24 cellular contexts compared by ENCODE assay signal in the genomic region with DNA sequence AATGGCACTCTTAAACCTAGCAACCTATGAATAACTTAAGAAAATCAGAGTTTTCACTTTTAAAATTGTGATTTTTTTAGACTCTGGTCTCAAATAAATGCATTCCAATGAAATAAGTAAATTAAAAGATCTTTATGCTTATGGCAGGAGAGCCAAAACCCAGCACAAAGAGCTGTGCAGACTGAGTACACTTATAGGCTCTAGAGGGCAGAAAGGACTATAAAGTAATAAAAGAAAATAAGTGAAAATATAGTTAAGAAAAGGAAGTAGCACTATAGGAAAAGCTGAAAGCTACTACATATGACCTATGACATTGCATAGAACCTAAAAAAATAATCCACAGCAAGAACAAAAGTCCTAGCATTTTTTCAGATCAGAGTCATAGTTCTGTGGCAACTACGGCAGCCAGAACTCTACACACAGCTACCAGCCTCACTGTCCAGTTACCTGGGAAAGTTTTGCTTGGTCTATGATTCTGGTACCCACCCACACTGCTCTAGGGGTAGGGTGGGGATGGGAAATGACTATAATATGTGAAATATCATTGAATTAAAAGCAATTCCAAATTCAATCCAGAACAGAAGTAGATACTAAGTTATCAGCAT. TPM values are rescaled to one million over a fixed set of nuclear protein-coding genes. Genes with fewer than 3 reads are reported as not detected.
DNase-seq lines count a peak whose midpoint lies in the region; ATAC-seq, FAIRE-seq and TF ChIP-seq lines count a peak whose summit lies in the region.
"Had no signal": no experiment of that assay in that cellular context is flagged by ENCODE, and none has a peak within 500 bp of the region (broad histone marks: within the 10 kb centered on the region; RNA-seq: fewer than 3 reads in every experiment).

No MANE protein-coding gene starts in this region.

- intact Hi-C loops in K562 (cut with micrococcal nuclease), result no loop called here

- TF ChIP-seq RAD21 in K562 (CRISPR knock-in tag; conservative IDR thresholded peaks at IDR 0.05 in 1 of 2, IDR thresholded peaks at IDR 0.05 in 1 of 2), result no peak

- H3K9ac ChIP-seq in K562 (ENCODE audit: insufficient read depth in 1 of 2, low read depth in 2 of 2, low read length in 2 of 2), result no peak overlapping the region

- TF ChIP-seq EP300 in K562 (IDR thresholded peaks at IDR 0.05; ENCODE audit: low read length), result no peak

- no peaks in the 10 kb centered on the region for H3K9me1 ChIP-seq in K562 (ENCODE audit: control insufficient read depth, insufficient read depth, low read length)

- TF ChIP-seq POLR2A in K562 (conservative IDR thresholded peaks at IDR 0.05), result no peak

- H3K9me3 Mint-ChIP-seq in activated T-cell treated with anti-CD3 and anti-CD28 coated beads, Interleukin-2, amount 50 U/mL, for 72 hours, result no peaks in the 10 kb centered on the region
- H3K9me3 Mint-ChIP-seq: H9 had no signal

- CTCF ChIA-PET in K562 (lab: Yijun Ruan, JAX; ENCODE audit: low intra/inter-chr PET ratio), result interaction anchor here (0.6 kb wide), 1 partner anchor 64 kb away, joined by 3 read pairs; no protein-coding TSS in a partner anchor

- no peaks in the 10 kb centered on the region for H3K9me3 ChIP-seq in K562 (replicated peaks; ENCODE audit: control insufficient read depth, insufficient read depth, low read depth, low read length)
- H3K9me3 ChIP-seq: upper lobe of left lung had no signal

- 97% methylated on average over 1 of the region's 1 CpG for WGBS in K562 (ENCODE audit: insufficient coverage, low coverage, missing lambda C conversion rate)

- peaks cover 8% of the 10 kb centered on the region; the same call in 1 of the 3 replicates for H3K79me2 ChIP-seq in K562 (ENCODE audit: control insufficient read depth, insufficient read depth, low read length)

- no peak overlapping the region for H3K4me3 ChIP-seq in K562
- H3K4me3 ChIP-seq: smooth muscle cell, upper lobe of left lung had no signal

- H3K36me3 Mint-ChIP-seq in activated T-cell treated with anti-CD3 and anti-CD28 coated beads, Interleukin-2, amount 50 U/mL, for 72 hours (ENCODE audit: insufficient read depth in 2 of 2), result peaks cover 2% of the 10 kb centered on the region in 2 donors

- peaks cover 55% of the 10 kb centered on the region; the same call in 2 of the 3 replicates for H3K36me3 ChIP-seq in K562 (ENCODE audit: control insufficient read depth, insufficient read depth, low read length)

- no peaks in the 10 kb centered on the region for H3K27me3 Mint-ChIP-seq in activated T-cell treated with anti-CD3 and anti-CD28 coated beads, Interleukin-2, amount 50 U/mL, for 72 hours (ENCODE audit: low read depth)

- peak; percentile 51 for ATAC-seq in K562
- ATAC-seq in foreskin keratinocyte, result peak; percentile 52
- no peak for ATAC-seq in activated T-cell treated with anti-CD3 and anti-CD28 coated beads, Interleukin-2, amount 50 U/mL, for 72 hours (replicated peaks in 1 of 2)
- ATAC-seq in GM18519 (IDR thresholded peaks at IDR 0.05; ENCODE audit: low FRiP score, unreplicated experiment), result no peak
- ATAC-seq: stimulated activated naive CD8-positive, alpha-beta T cell treated with anti-CD3 and anti-CD28 coated beads, Interleukin-15, Interleukin-2, amounts not matched to agents 100 U/mL and 50 U/mL, for 24 hours had no signal

- FAIRE-seq in HTR-8/SVneo (lab: Jason Lieb, UNC), result no peak
- no peak for FAIRE-seq in K562 (lab: Jason Lieb, UNC)

- no TSS peak for BruUV-seq in K562 (replicated peaks; lab: Mats Ljungman, UMichigan)

- H3K4me1 Mint-ChIP-seq in activated T-cell treated with anti-CD3 and anti-CD28 coated beads, Interleukin-2, amount 50 U/mL, for 72 hours (ENCODE audit: low read depth), result no peaks in the 10 kb centered on the region
- H3K4me1 Mint-ChIP-seq: H9 had no signal

- H3K27me3 ChIP-seq in K562 (ENCODE audit: control insufficient read depth in 2 of 2, insufficient read depth in 2 of 2, low read length in 2 of 2), result no peaks in the 10 kb centered on the region
- no peaks in the 10 kb centered on the region for H3K27me3 ChIP-seq in foreskin keratinocyte
- H3K27me3 ChIP-seq: upper lobe of left lung had no signal

- DNase-seq in ACHN (peak; percentile 4), HTR-8/SVneo (ENCODE audit: insufficient read length, low spot score) (peak; percentile 11), K562 (ENCODE audit: extremely low read depth in 1 of 4, low spot score in 3 of 4) (no peak), foreskin keratinocyte (peak in 1 of 2 donors; percentile 48), KBM-7 (no peak), NCI-H2029 (lab: John Stamatoyannopoulos, UW) (no peak)
- DNase-seq in activated T-cell treated with anti-CD3 and anti-CD28 coated beads, Interleukin-2, amount 50 U/mL, for 72 hours, result no peak
- DNase-seq: activated CD4-positive, alpha-beta T cell treated with anti-CD3 and anti-CD28 coated beads for 1 hour; activated gamma-delta T cell treated with Interleukin-2 at 50 U/mL for 16 hours; COR-L47; effector memory CD4-positive, alpha-beta T cell; glutamatergic neuron; H9; islet precursor cell; KG1; midbrain; NCI-H1436; NCI-H2227 treated with DMSO at 0.1 percent for 48 hours; SIG-M5; stimulated activated naive CD8-positive, alpha-beta T cell treated with anti-CD3 and anti-CD28 coated beads, Interleukin-15, Interleukin-2, amounts not matched to agents 100 U/mL and 50 U/mL, for 24 hours; T-helper 9 cell; upper lobe of left lung had no signal

- H3K27ac ChIP-seq in K562 (ENCODE audit: extremely low read depth, low read depth, low read length), result no peak overlapping the region
- no peak overlapping the region for H3K27ac ChIP-seq in foreskin keratinocyte
- H3K27ac ChIP-seq: upper lobe of left lung had no signal

- TF ChIP-seq CTCF in K562 (IDR thresholded peaks at IDR 0.05 in 2 of 3, conservative IDR thresholded peaks at IDR 0.05 in 1 of 3; ENCODE audit: insufficient read depth in 2 of 3, low read depth in 1 of 3, low read length in 3 of 3), result no peak
- no peak for TF ChIP-seq CTCF in foreskin keratinocyte (conservative IDR thresholded peaks at IDR 0.05)

- H3K4me1 ChIP-seq in K562 (replicated peaks in 1 of 2; ENCODE audit: control insufficient read depth in 2 of 2, insufficient read depth in 2 of 2, low read length in 2 of 2) (no peaks in the 10 kb centered on the region), foreskin keratinocyte (peaks cover 8% of the 10 kb centered on the region)
- H3K4me1 ChIP-seq: upper lobe of left lung had no signal

- no peak overlapping the region for H2AFZ ChIP-seq in K562 (ENCODE audit: low read depth, low read length)

- in situ Hi-C loops in ACHN (cut with HindIII; ENCODE audit: low pct_ligation_motif_present, low pct_unique_long_range_greater_than_20kb, low sequenced_read_pairs), result no loop called here
- in situ Hi-C loops in K562 (cut with MboI), result no loop called here
- in situ Hi-C loops in KBM-7 (cut with MboI; ENCODE audit: low pct_unique_long_range_greater_than_20kb, low sequenced_read_pairs), result no loop called here

- no peak overlapping the region for H3K4me3 Mint-ChIP-seq in activated T-cell treated with anti-CD3 and anti-CD28 coated beads, Interleukin-2, amount 50 U/mL, for 72 hours
- H3K4me3 Mint-ChIP-seq: H9 had no signal

- H4K20me1 ChIP-seq in K562 (replicated peaks; ENCODE audit: control insufficient read depth, insufficient read depth, low read length), result no peaks in the 10 kb centered on the region

- POLR2A ChIA-PET in K562 (lab: Yijun Ruan, JAX), result no interaction called here

- no peak overlapping the region for H3K27ac Mint-ChIP-seq in activated T-cell treated with anti-CD3 and anti-CD28 coated beads, Interleukin-2, amount 50 U/mL, for 72 hours
- H3K27ac Mint-ChIP-seq: H9 had no signal

- no peak overlapping the region for H3K4me2 ChIP-seq in K562 (ENCODE audit: insufficient read depth, low read length)
- H3K4me2 ChIP-seq: smooth muscle cell had no signal

TF ChIP-seq in K562, 482 proteins besides CTCF, POLR2A, EP300 and RAD21 (continues in another document):
- TF ChIP-seq ZNF830 (CRISPR knock-in tag; IDR thresholded peaks at IDR 0.05) (no peak), HMGN3 (IDR thresholded peaks at IDR 0.05; ENCODE audit: borderline replicate concordance, extremely low read depth, insufficient read length, low read depth, low read length) (no peak), CREBBP (IDR thresholded peaks at IDR 0.05; ENCODE audit: low read depth, low read length) (no peak), RBBP5 (IDR thresholded peaks at IDR 0.05; ENCODE audit: borderline replicate concordance, insufficient read depth, low read length, poor library complexity, severe bottlenecking) (no peak), HDGF (IDR thresholded peaks at IDR 0.05) (no peak)

RNA-seq across cellular contexts. Expression of gene CLASP2, which starts 30.5 kb away (rescaled TPM):
- total RNA-seq in K562 (2011; cell fraction: chromatin; rRNA removed; ENCODE audit: low replicate concordance), result 196 and 554 TPM in 2 replicates
- 76.7 and 94.2 TPM in 2 replicates for total RNA-seq in K562 (2011; cell fraction: nucleolus; rRNA removed)
- 172 and 229 TPM in 2 replicates for total RNA-seq in K562 (2011; cell fraction: nucleoplasm; rRNA removed)
- total RNA-seq in K562 (2014; rRNA removed), result 107 and 128 TPM in 2 replicates
- 74.4 and 79.8 TPM in 2 replicates for total RNA-seq in K562 (2014; rRNA removed; fragmentation: Illumina TruSeq; extraction: Trizol)
- total RNA-seq in K562 (2015; rRNA removed; fragmentation: Illumina TruSeq; extraction: Trizol), result 69.3 and 71.8 TPM in 2 replicates
- total RNA-seq in K562 (2021), result 83.2 and 93.1 TPM in 2 replicates
- polyA plus RNA-seq in K562 (2011; rRNA removed), result 63.6 and 75.5 TPM in 2 replicates
- polyA plus RNA-seq in K562 (2011; cell fraction: cytosol; rRNA removed), result 36.0 and 42.0 TPM in 2 replicates
- polyA plus RNA-seq in K562 (2011; cell fraction: nucleus; rRNA removed), result 93.2 and 98.6 TPM in 2 replicates
- 24.7 and 26.9 TPM in 2 replicates for polyA plus RNA-seq in K562 (2012)
- polyA plus RNA-seq in K562 (2014; fragmentation: Illumina TruSeq; extraction: Trizol), result 52.3 and 67.3 TPM in 2 replicates
- 10 to 100 TPM; 13.5 to 17.4 TPM for polyA plus RNA-seq in K562 (2014; fragmentation: Nextera tagmentation; extraction: Ambion mirVana)
- polyA plus RNA-seq in K562 (2014; rRNA removed), result 29.9 and 52.6 TPM in 2 replicates
- 286 and 297 TPM in 2 replicates for polyA minus RNA-seq in K562 (2011; rRNA and poly(A)+ RNA removed)
- polyA minus RNA-seq in K562 (2011; cell fraction: cytosol; rRNA and poly(A)+ RNA removed), result 70.4 and 88.8 TPM in 2 replicates
- 160 and 275 TPM in 2 replicates for polyA minus RNA-seq in K562 (2011; cell fraction: nucleus; rRNA and poly(A)+ RNA removed)
- 41.9 and 43.9 TPM in 2 replicates for total RNA-seq in foreskin keratinocyte
- polyA plus RNA-seq in foreskin keratinocyte, result 6.0 and 7.1 TPM in 2 replicates
- total RNA-seq in activated T-cell treated with anti-CD3 and anti-CD28 coated beads, Interleukin-2, amount 50 U/mL, for 72 hours, result 10 to 100 TPM; 58.5 to 68.5 TPM

Comparison
In these comparisons a context has a peak if more than half of its experiments do, and no peak if none do; other contexts are left out.
1. DNase-seq: peak in ACHN (single experiment) and HTR-8/SVneo (single experiment); none in K562 (0 of 4), KBM-7 (single experiment), NCI-H2029 (single experiment) and activated T-cell treated with anti-CD3 and anti-CD28 coated beads, Interleukin-2, amount 50 U/mL, for 72 hours (0 of 2).
2. ATAC-seq: peak in K562 (single experiment) and foreskin keratinocyte (single experiment); none in activated T-cell treated with anti-CD3 and anti-CD28 coated beads, Interleukin-2, amount 50 U/mL, for 72 hours (0 of 2) and GM18519 (single experiment).